ENCODE assay signal across 8 cellular contexts in the genomic region with DNA sequence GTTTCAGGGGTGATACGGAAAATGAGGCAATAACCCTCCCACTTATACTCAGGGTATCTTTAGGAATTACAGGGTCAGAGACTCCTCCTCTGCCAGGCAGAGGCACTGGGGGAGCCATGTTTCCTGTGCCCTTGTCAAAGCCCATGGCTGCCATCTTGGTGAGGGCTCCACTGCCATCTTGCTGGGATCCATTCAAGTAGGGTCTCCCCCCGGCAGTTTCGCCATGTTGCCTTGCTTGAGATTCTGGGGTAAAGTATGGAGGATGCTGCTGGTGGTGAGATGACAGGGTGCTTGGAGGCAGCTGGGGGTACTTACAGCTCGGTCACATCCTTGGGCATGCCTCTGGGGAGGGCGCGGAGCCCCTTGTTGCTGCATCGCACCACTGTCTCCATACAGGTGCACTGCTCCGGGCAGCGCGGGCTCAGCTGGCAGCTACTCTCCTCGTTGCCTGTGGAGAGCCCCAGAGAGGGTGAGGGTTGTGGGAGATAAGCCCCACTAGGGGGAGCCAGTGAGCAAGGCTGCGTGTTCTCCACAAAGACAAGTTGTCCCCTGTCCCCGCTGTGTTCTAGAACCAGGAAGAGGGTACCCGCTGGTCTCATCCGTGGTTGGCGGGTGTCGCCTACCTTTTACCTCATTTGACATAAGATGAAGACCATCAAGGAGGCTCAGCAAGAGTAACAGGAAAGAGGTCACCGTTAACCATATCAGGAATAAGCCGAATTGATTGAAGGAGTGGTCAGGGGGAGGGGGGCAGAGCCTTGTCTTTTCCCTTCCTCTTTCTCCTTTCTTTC.
DNase-seq lines count a peak whose midpoint lies in the region; ATAC-seq lines count a peak whose summit lies in the region.

No MANE protein-coding gene starts in this region.

- peak; percentile 62 for ATAC-seq in GM21786 (IDR thresholded peaks at IDR 0.05; ENCODE audit: unreplicated experiment)
- peak; percentile 41 for ATAC-seq in sciatic nerve
- ATAC-seq in HG03354 (IDR thresholded peaks at IDR 0.05; ENCODE audit: poor library complexity, severe bottlenecking, unreplicated experiment) = no peak

- DNase-seq in DMS53 (lab: John Stamatoyannopoulos, UW) (peak; percentile 65), MV-4-11 (lab: John Stamatoyannopoulos, UW) (peak; percentile 15), germinal center (ENCODE audit: low spot score) (peak; percentile 60), sciatic nerve (ENCODE audit: low spot score) (no peak), NCI-H1092 (lab: John Stamatoyannopoulos, UW) (no peak)
- peak; percentile 1 for DNase-seq in activated CD4-positive, alpha-beta T cell treated with anti-CD3 and anti-CD28 coated beads, Interleukin-2, amount 50 U/mL, for 1 hour

- intact Hi-C loops in sciatic nerve (cut with DNase I) = no loop called here

Comparison
In these comparisons a context has a peak if more than half of its experiments do, and no peak if none do; other contexts are left out.
1. DNase-seq: peak in DMS53 (single experiment), MV-4-11 (single experiment), activated CD4-positive, alpha-beta T cell treated with anti-CD3 and anti-CD28 coated beads, Interleukin-2, amount 50 U/mL, for 1 hour (single experiment) and germinal center (single experiment); none in sciatic nerve (single experiment) and NCI-H1092 (single experiment).